8 cellular contexts compared by ENCODE assay signal in genomic region chr17:49224198-49224996, GRCh38. TPM values are rescaled to one million over a fixed set of nuclear protein-coding genes. Genes with fewer than 3 reads are reported as not detected.
DNase-seq lines count a peak whose midpoint lies in the region; ATAC-seq and FAIRE-seq lines count a peak whose summit lies in the region.

No MANE protein-coding gene starts in this region.

- H3K4me1 ChIP-seq in esophagus (ENCODE audit: control insufficient read depth in 2 of 2, insufficient read depth in 2 of 2, low read length in 1 of 2): peaks cover 5 to 10% of the 10 kb centered on the region in 2 donors
- peaks cover 4% of the 10 kb centered on the region for H3K4me1 ChIP-seq in rectal smooth muscle tissue (ENCODE audit: control insufficient read depth, insufficient read depth, low read length)

- H3K27ac ChIP-seq in esophagus (ENCODE audit: low read depth in 2 of 2, low read length in 1 of 2) (no peak overlapping the region), rectal smooth muscle tissue (ENCODE audit: low read depth, low read length) (no peak overlapping the region)

- intact Hi-C loops in activated CD4-positive, alpha-beta T cell treated with anti-CD3 and anti-CD28 coated beads, Interleukin-2, amount 10 ng/mL, durations not matched to agents 24 days and 14 days (cut with micrococcal nuclease): no loop called here

- H3K36me3 Mint-ChIP-seq in activated CD4-positive, alpha-beta T cell treated with anti-CD3 and anti-CD28 coated beads, Interleukin-2, amount 10 ng/mL, durations not matched to agents 24 days and 14 days (ENCODE audit: low read depth): peaks cover 34% of the 10 kb centered on the region

- ATAC-seq in GM18867 (IDR thresholded peaks at IDR 0.05; ENCODE audit: unreplicated experiment): no peak

- peaks cover 20% of the 10 kb centered on the region for H3K4me1 Mint-ChIP-seq in activated CD4-positive, alpha-beta T cell treated with anti-CD3 and anti-CD28 coated beads, Interleukin-2, amount 10 ng/mL, durations not matched to agents 24 days and 14 days

- H3K9me3 Mint-ChIP-seq in activated CD4-positive, alpha-beta T cell treated with anti-CD3 and anti-CD28 coated beads, Interleukin-2, amount 10 ng/mL, durations not matched to agents 24 days and 14 days: no peaks in the 10 kb centered on the region

- H3K27me3 ChIP-seq in esophagus (ENCODE audit: control insufficient read depth in 1 of 2, insufficient read depth in 2 of 2, low read length in 2 of 2) (peaks cover 4 to 9% of the 10 kb centered on the region in 2 donors), rectal smooth muscle tissue (ENCODE audit: control insufficient read depth, insufficient read depth, low read length) (peaks cover 23% of the 10 kb centered on the region)

- no peak for DNase-seq in Jurkat, Clone E6-1 (ENCODE audit: low read depth, low spot score)
- DNase-seq in activated CD4-positive, alpha-beta T cell treated with anti-CD3 and anti-CD28 coated beads, Interleukin-2, amount 10 ng/mL, durations not matched to agents 24 days and 14 days: peak; percentile 88
- no peak for DNase-seq in NCI-H1436 (lab: John Stamatoyannopoulos, UW)
- no peak for DNase-seq in urothelium cell line (ENCODE audit: low spot score)
- DNase-seq in NCI-H2029 (lab: John Stamatoyannopoulos, UW): no peak

- no peaks in the 10 kb centered on the region for H3K36me3 ChIP-seq in esophagus (ENCODE audit: control insufficient read depth in 2 of 2, insufficient read depth in 2 of 2, low read length in 1 of 2)
- no peaks in the 10 kb centered on the region for H3K36me3 ChIP-seq in rectal smooth muscle tissue (ENCODE audit: control insufficient read depth, insufficient read depth, low read length)

- peak overlapping the region; percentile 71 for H3K4me3 Mint-ChIP-seq in activated CD4-positive, alpha-beta T cell treated with anti-CD3 and anti-CD28 coated beads, Interleukin-2, amount 10 ng/mL, durations not matched to agents 24 days and 14 days

- peak overlapping the region; percentile 17 for H3K4me3 ChIP-seq in Jurkat, Clone E6-1 (ENCODE audit: low read length)
- H3K4me3 ChIP-seq in esophagus (ENCODE audit: low read depth in 1 of 2, low read length in 2 of 2): peak overlapping the region; percentile 9 to 14
- H3K4me3 ChIP-seq in rectal smooth muscle tissue (ENCODE audit: low read length): peak overlapping the region; percentile 49

- H3K27me3 Mint-ChIP-seq in activated CD4-positive, alpha-beta T cell treated with anti-CD3 and anti-CD28 coated beads, Interleukin-2, amount 10 ng/mL, durations not matched to agents 24 days and 14 days: peaks cover 17% of the 10 kb centered on the region

- H3K9me3 ChIP-seq in esophagus (ENCODE audit: control insufficient read depth in 2 of 2, insufficient read depth in 1 of 2, low read depth in 1 of 2, low read length in 1 of 2): no peaks in the 10 kb centered on the region

- H3K27ac Mint-ChIP-seq in activated CD4-positive, alpha-beta T cell treated with anti-CD3 and anti-CD28 coated beads, Interleukin-2, amount 10 ng/mL, durations not matched to agents 24 days and 14 days: no peak overlapping the region

- WGBS in esophagus, 2 donors: 1 to 4% methylated on average over 94 to 95 of the region's 95 CpGs

- no peak for FAIRE-seq in urothelium cell line (lab: Jason Lieb, UNC)

- no peak overlapping the region for H3K9ac ChIP-seq in rectal smooth muscle tissue (ENCODE audit: low read length)

RNA-seq across cellular contexts. Expression of gene PHOSPHO1, which starts 6.2 kb away (rescaled TPM):
- polyA plus RNA-seq in Jurkat, Clone E6-1 (2012; ENCODE audit: insufficient read depth, insufficient read length): 2.9 TPM
- total RNA-seq in activated CD4-positive, alpha-beta T cell treated with anti-CD3 and anti-CD28 coated beads, Interleukin-2, amount 10 ng/mL, durations not matched to agents 24 days and 14 days: 0.09 TPM in 1 of 2 replicates, not detected in the other
- polyA plus RNA-seq in esophagus: under 1 TPM; 0.05 to 0.06 TPM

RNA-seq across cellular contexts. Expression of gene ABI3, which starts 13.9 kb away (rescaled TPM):
- polyA plus RNA-seq in Jurkat, Clone E6-1 (2012; ENCODE audit: insufficient read depth, insufficient read length): 19.8 TPM
- 27.8 and 28.4 TPM in 2 replicates for total RNA-seq in activated CD4-positive, alpha-beta T cell treated with anti-CD3 and anti-CD28 coated beads, Interleukin-2, amount 10 ng/mL, durations not matched to agents 24 days and 14 days
- polyA plus RNA-seq in esophagus: 1 to 10 TPM; 2.4 to 4.1 TPM

RNA-seq across cellular contexts. Expression of gene GNGT2, which starts 14.0 kb away (rescaled TPM):
- polyA plus RNA-seq in Jurkat, Clone E6-1 (2012; ENCODE audit: insufficient read depth, insufficient read length): 33.7 TPM
- 18.2 and 19.5 TPM in 2 replicates for total RNA-seq in activated CD4-positive, alpha-beta T cell treated with anti-CD3 and anti-CD28 coated beads, Interleukin-2, amount 10 ng/mL, durations not matched to agents 24 days and 14 days
- 1 to 10 TPM in 1 of 2 donors, under 1 TPM in 1; 0.86 to 1.3 TPM for polyA plus RNA-seq in esophagus
